ENCODE assay signal across 10 cellular contexts in genomic region chr2:174342600-174343342, GRCh38. TPM values are rescaled to one million over a fixed set of nuclear protein-coding genes. Genes with fewer than 3 reads are reported as not detected.
DNase-seq lines count a peak whose midpoint lies in the region; ATAC-seq and TF ChIP-seq lines count a peak whose summit lies in the region.
"Had no signal": no experiment of that assay in that cellular context is flagged by ENCODE, and none has a peak within 500 bp of the region (broad histone marks: within the 10 kb centered on the region; RNA-seq: fewer than 3 reads in every experiment).

No MANE protein-coding gene starts in this region.

- H3K9ac ChIP-seq in OCI-LY3 (ENCODE audit: low read length) (peak overlapping the region; percentile 42), endodermal cell (ENCODE audit: extremely low read depth, low read length, poor library complexity, severe bottlenecking) (no peak overlapping the region), skeletal muscle satellite cell (ENCODE audit: low read depth, low read length) (peak overlapping the region; percentile 57)

- H3K9me3 Mint-ChIP-seq in T-helper 1 cell treated with Interleukin-12 subunit alpha and Interleukin-12 subunit beta and Interleukin-4 antibody, amounts not matched to agents 30 μg/mL and 1 μg/mL, for 36 hours: no peaks in the 10 kb centered on the region
- no peaks in the 10 kb centered on the region for H3K9me3 Mint-ChIP-seq in endodermal cell

- H2AFZ ChIP-seq in OCI-LY3 (ENCODE audit: low read depth, low read length): peak overlapping the region; percentile 57

- ATAC-seq in HG03457 (IDR thresholded peaks at IDR 0.05; ENCODE audit: unreplicated experiment): no peak

- H3K4me1 Mint-ChIP-seq in T-helper 1 cell treated with Interleukin-12 subunit alpha and Interleukin-12 subunit beta and Interleukin-4 antibody, amounts not matched to agents 30 μg/mL and 1 μg/mL, for 36 hours (ENCODE audit: low read depth): peaks cover 24% of the 10 kb centered on the region
- peaks cover 25% of the 10 kb centered on the region for H3K4me1 Mint-ChIP-seq in endodermal cell

- peak overlapping the region; percentile 90 for H3K4me2 ChIP-seq in OCI-LY3 (ENCODE audit: low read length)
- H3K4me2 ChIP-seq in skeletal muscle satellite cell (ENCODE audit: low read length): peak overlapping the region; percentile 100

- peaks cover 80% of the 10 kb centered on the region for H3K27me3 Mint-ChIP-seq in T-helper 1 cell treated with Interleukin-12 subunit alpha and Interleukin-12 subunit beta and Interleukin-4 antibody, amounts not matched to agents 30 μg/mL and 1 μg/mL, for 36 hours (ENCODE audit: low read depth)
- H3K27me3 Mint-ChIP-seq in endodermal cell (ENCODE audit: insufficient read depth): peaks cover 82% of the 10 kb centered on the region

- H3K36me3 Mint-ChIP-seq in T-helper 1 cell treated with Interleukin-12 subunit alpha and Interleukin-12 subunit beta and Interleukin-4 antibody, amounts not matched to agents 30 μg/mL and 1 μg/mL, for 36 hours (ENCODE audit: low read depth): peaks cover 6% of the 10 kb centered on the region
- peaks cover 5% of the 10 kb centered on the region for H3K36me3 Mint-ChIP-seq in endodermal cell (ENCODE audit: low read depth)

- H3K27ac ChIP-seq in OCI-LY3 (ENCODE audit: low read length): no peak overlapping the region
- no peak overlapping the region for H3K27ac ChIP-seq in endodermal cell (ENCODE audit: low read depth, low read length)

- H3K9me3 ChIP-seq in OCI-LY3 (ENCODE audit: insufficient read depth, low read length) (no peaks in the 10 kb centered on the region), endodermal cell (ENCODE audit: control insufficient read depth, low read length) (no peaks in the 10 kb centered on the region), skeletal muscle satellite cell (replicated peaks; ENCODE audit: low read length) (no peaks in the 10 kb centered on the region)

- DNase-seq in T-helper 1 cell: no peak
- DNase-seq in endodermal cell: peak; percentile 68
- DNase-seq in RKO (ENCODE audit: low spot score): no peak
- no peak for DNase-seq in mesenteric fat pad (ENCODE audit: low spot score)
- DNase-seq: amygdala had no signal

- H4K20me1 ChIP-seq in OCI-LY3 (ENCODE audit: insufficient read depth, low read length): no peaks in the 10 kb centered on the region

- H3K79me2 ChIP-seq in OCI-LY3 (ENCODE audit: low read length): no peaks in the 10 kb centered on the region

- 0 to 4% methylated on average over 18 to 31 of the region's 33 CpGs for WGBS in endodermal cell (ENCODE audit: insufficient coverage in 1 of 2, insufficient read length in 1 of 2), 2 experiments

- H3K27ac Mint-ChIP-seq in T-helper 1 cell treated with Interleukin-12 subunit alpha and Interleukin-12 subunit beta and Interleukin-4 antibody, amounts not matched to agents 30 μg/mL and 1 μg/mL, for 36 hours: peak overlapping the region; percentile 55
- no peak overlapping the region for H3K27ac Mint-ChIP-seq in endodermal cell

- peak overlapping the region; percentile 68 for H3K4me3 Mint-ChIP-seq in T-helper 1 cell treated with Interleukin-12 subunit alpha and Interleukin-12 subunit beta and Interleukin-4 antibody, amounts not matched to agents 30 μg/mL and 1 μg/mL, for 36 hours
- H3K4me3 Mint-ChIP-seq in endodermal cell: peak overlapping the region; percentile 53

- H3K4me3 ChIP-seq in OCI-LY3 (ENCODE audit: low read length) (peak overlapping the region; percentile 89), endodermal cell (ENCODE audit: low read length) (peak overlapping the region; percentile 72), skeletal muscle satellite cell (ENCODE audit: low read length) (peak overlapping the region; percentile 69)

- peaks cover 16% of the 10 kb centered on the region; the same call in 1 of the 2 replicates for H3K4me1 ChIP-seq in OCI-LY3 (ENCODE audit: low read length)
- peaks cover 3% of the 10 kb centered on the region for H3K4me1 ChIP-seq in endodermal cell (ENCODE audit: control insufficient read depth, insufficient read depth, low read length)
- H3K4me1 ChIP-seq in skeletal muscle satellite cell (ENCODE audit: control insufficient read depth, insufficient read depth, low read length): peaks cover 15% of the 10 kb centered on the region

- H3K36me3 ChIP-seq in OCI-LY3 (replicated peaks; ENCODE audit: low read depth, low read length) (no peaks in the 10 kb centered on the region), endodermal cell (ENCODE audit: control insufficient read depth, insufficient read depth, low read length) (no peaks in the 10 kb centered on the region), skeletal muscle satellite cell (ENCODE audit: insufficient read depth, low read length) (no peaks in the 10 kb centered on the region)

- no peak for TF ChIP-seq CTCF in OCI-LY3 (IDR thresholded peaks at IDR 0.05; ENCODE audit: low read depth, low read length)
- no peak for TF ChIP-seq CTCF in endodermal cell (conservative IDR thresholded peaks at IDR 0.05)

- H3K27me3 ChIP-seq in OCI-LY3 (ENCODE audit: low read depth, low read length): peaks cover 12% of the 10 kb centered on the region
- H3K27me3 ChIP-seq in endodermal cell (ENCODE audit: control insufficient read depth, insufficient read depth, low read length, poor library complexity, severe bottlenecking): peaks cover 82% of the 10 kb centered on the region
- H3K27me3 ChIP-seq in skeletal muscle satellite cell (ENCODE audit: control insufficient read depth, insufficient read depth, low read length): peaks cover 36% of the 10 kb centered on the region

RNA-seq across cellular contexts. Expression of gene SP9, which starts 8.0 kb away (rescaled TPM):
- total RNA-seq in endodermal cell (not detected), mesenteric fat pad (not detected)
- 2.8 TPM for polyA plus RNA-seq in endodermal cell (2013, experiment 1 of 2)
- polyA plus RNA-seq in endodermal cell (2013, experiment 2 of 2): 1.6 TPM
- total RNA-seq in skeletal muscle satellite cell (2012; rRNA removed): 0.22 and 0.25 TPM in 2 replicates
- total RNA-seq: NCI-H460 had no signal

RNA-seq across cellular contexts. Expression of gene SCRN3, which starts 52.8 kb away (rescaled TPM):
- total RNA-seq in endodermal cell: 10 to 100 TPM; 11.4 to 13.6 TPM
- polyA plus RNA-seq in endodermal cell (2013, experiment 1 of 2): 26.1 TPM
- polyA plus RNA-seq in endodermal cell (2013, experiment 2 of 2): 26.7 TPM
- 15.7 and 19.3 TPM in 2 replicates for total RNA-seq in skeletal muscle satellite cell (2012; rRNA removed)
- total RNA-seq in mesenteric fat pad: 19.8 TPM
